1 cellular context compared by ENCODE assay signal in the genomic region with DNA sequence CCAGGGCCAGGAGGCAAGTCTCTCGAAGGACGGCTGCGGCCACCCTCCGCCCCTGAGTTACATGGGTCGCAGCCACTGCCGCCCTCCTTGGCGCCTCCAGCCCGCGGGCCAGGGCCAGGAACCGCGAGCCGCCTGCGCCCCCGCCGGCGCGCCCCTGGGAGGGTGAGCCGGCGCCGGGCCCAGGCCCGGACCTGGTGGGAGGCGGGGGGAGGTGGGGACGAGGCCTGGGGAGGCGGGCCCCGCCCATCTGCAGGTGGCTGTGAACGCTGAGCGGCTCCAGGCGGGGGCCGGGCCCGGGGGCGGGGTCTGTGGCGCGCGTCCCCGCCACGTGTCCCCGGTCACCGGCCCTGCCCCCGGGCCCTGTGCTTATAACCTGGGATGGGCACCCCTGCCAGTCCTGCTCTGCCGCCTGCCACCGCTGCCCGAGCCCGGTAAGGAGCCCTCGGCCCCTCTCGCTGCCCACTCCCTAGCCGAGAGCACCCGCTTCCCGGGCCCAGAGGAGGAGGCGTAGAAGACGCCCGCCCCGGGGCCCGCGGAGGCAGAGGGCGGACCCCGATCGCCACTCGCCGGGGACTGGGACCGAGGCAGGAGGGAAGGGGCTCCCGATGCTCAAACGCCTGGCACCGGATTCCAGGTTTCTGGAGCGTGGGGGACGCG.
TF ChIP-seq lines count a peak whose summit lies in the region.

A gene (plus strand): TSS at position 397 of the 657 bp plus-strand sequence. CDS start 7,268 bp downstream, outside the sequence.

TF ChIP-seq in WTC11, 78 proteins besides CTCF, POLR2A, EP300 and RAD21 (continued from another document):
- TF ChIP-seq, protein P1, sequence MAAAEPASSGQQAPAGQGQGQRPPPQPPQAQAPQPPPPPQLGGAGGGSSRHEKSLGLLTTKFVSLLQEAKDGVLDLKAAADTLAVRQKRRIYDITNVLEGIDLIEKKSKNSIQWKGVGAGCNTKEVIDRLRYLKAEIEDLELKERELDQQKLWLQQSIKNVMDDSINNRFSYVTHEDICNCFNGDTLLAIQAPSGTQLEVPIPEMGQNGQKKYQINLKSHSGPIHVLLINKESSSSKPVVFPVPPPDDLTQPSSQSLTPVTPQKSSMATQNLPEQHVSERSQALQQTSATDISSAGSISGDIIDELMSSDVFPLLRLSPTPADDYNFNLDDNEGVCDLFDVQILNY (CRISPR knock-in tag; IDR thresholded peaks at IDR 0.05): peak; percentile 57; the same call in 1 of the 2 replicates
- TF ChIP-seq, protein P2, sequence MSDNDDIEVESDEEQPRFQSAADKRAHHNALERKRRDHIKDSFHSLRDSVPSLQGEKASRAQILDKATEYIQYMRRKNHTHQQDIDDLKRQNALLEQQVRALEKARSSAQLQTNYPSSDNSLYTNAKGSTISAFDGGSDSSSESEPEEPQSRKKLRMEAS (CRISPR knock-in tag; IDR thresholded peaks at IDR 0.05): peak; percentile 46; the same call in 1 of the 2 replicates
